ENCODE assay signal across 8 cellular contexts in the genomic region with DNA sequence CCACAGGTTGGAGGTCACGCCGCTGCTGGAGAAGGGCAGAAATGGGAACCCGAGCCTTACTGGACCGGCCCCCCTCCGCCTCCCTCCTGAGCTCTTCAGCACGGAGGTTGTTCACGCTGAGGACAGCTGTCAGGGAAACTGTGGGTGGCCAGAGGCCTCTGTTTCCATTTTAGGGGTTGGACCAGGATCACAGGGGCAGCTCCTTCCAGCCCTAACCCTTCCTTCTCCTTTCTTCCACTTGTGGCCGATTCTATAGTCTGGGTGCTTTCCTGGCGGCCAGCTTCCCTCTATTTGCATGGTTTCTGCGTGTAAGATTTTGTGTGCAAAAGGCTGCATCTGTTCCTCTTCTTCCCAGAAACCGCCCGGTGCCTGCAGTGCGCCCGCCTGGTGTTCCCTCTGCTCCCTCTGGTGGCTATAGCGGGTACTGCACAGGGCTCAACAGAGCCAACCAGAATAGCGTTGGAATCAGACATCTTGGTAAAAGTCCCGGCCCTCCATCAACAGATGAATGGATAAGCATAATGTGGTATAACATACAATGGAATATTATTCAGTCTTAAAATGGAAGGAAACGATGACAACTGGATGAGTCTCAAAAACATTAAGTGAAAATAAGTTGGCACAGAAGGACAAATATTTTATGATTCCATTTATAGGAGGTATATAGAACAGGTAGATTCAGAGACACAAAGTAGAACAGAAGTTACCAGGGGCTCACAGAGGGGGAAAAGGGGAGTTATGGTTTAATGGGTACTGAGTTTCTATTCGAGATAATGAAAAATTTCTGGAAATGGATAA. TPM values are rescaled to one million over a fixed set of nuclear protein-coding genes. Genes with fewer than 3 reads are reported as not detected.
A peak's percentile ranks its signal among the peaks of the same experiment; 100 is the strongest.
DNase-seq lines count a peak whose midpoint lies in the region; ATAC-seq and TF ChIP-seq lines count a peak whose summit lies in the region.

No MANE protein-coding gene starts in this region.

- H2AFZ ChIP-seq in MM.1S (ENCODE audit: low read length): no peak overlapping the region

- DNase-seq in NCI-H1417 (lab: John Stamatoyannopoulos, UW): peak; percentile 62 to 84 (median 77)
- DNase-seq in NCI-H1417 treated with DMSO at 0.1 percent for 48 hours (lab: John Stamatoyannopoulos, UW): no peak
- DNase-seq in MM.1S: peak; percentile 71
- DNase-seq in activated naive CD4-positive, alpha-beta T cell treated with anti-CD3 and anti-CD28 coated beads, Interleukin-2, amount 50 U/mL, for 16 hours: peak; percentile 87
- peak; percentile 96 for DNase-seq in glutamatergic neuron
- DNase-seq in pons (ENCODE audit: low spot score): peak; percentile 85
- peak; percentile 92 for DNase-seq in type B pancreatic cell (ENCODE audit: extremely low spot score, unreplicated experiment)

- H4K20me1 ChIP-seq in MM.1S (ENCODE audit: insufficient read depth, low read length): no peaks in the 10 kb centered on the region

- H3K27ac ChIP-seq in MM.1S (ENCODE audit: low read length): no peak overlapping the region

- H3K4me3 ChIP-seq in MM.1S (ENCODE audit: low read length): no peak overlapping the region

- no peak overlapping the region for H3K9ac ChIP-seq in MM.1S (ENCODE audit: low read length)

- peaks cover 16% of the 10 kb centered on the region for H3K4me1 Mint-ChIP-seq in glutamatergic neuron (ENCODE audit: low read depth, unreplicated experiment)
- H3K4me1 Mint-ChIP-seq in type B pancreatic cell (ENCODE audit: unreplicated experiment): peaks cover 17% of the 10 kb centered on the region

- no peaks in the 10 kb centered on the region for H3K79me2 ChIP-seq in MM.1S (ENCODE audit: low read length)

- TF ChIP-seq CTCF in MM.1S (IDR thresholded peaks at IDR 0.05; ENCODE audit: low read length) (peak; percentile 100), glutamatergic neuron (IDR thresholded peaks at IDR 0.05; ENCODE audit: partially characterized antibody, unreplicated experiment) (peak; percentile 100), type B pancreatic cell (conservative IDR thresholded peaks at IDR 0.05) (peak; percentile 99)

- H3F3A ChIP-seq in MM.1S (ENCODE audit: insufficient read depth, low read length): no peaks in the 10 kb centered on the region

- H3K36me3 Mint-ChIP-seq in glutamatergic neuron (ENCODE audit: unreplicated experiment): no peaks in the 10 kb centered on the region
- no peaks in the 10 kb centered on the region for H3K36me3 Mint-ChIP-seq in type B pancreatic cell

- peak overlapping the region; percentile 84 for H3K27ac Mint-ChIP-seq in glutamatergic neuron (ENCODE audit: unreplicated experiment)
- no peak overlapping the region for H3K27ac Mint-ChIP-seq in type B pancreatic cell

- no peaks in the 10 kb centered on the region for H3K4me1 ChIP-seq in MM.1S (ENCODE audit: low read length)

- peaks cover 2% of the 10 kb centered on the region for H3K9me3 Mint-ChIP-seq in glutamatergic neuron (ENCODE audit: unreplicated experiment)
- H3K9me3 Mint-ChIP-seq in type B pancreatic cell: no peaks in the 10 kb centered on the region

- H3K27me3 Mint-ChIP-seq in glutamatergic neuron (ENCODE audit: unreplicated experiment) (peaks cover 3% of the 10 kb centered on the region), type B pancreatic cell (peaks cover 4% of the 10 kb centered on the region)

- peak overlapping the region; percentile 17; the same call in 1 of the 2 replicates for H3K4me2 ChIP-seq in MM.1S (ENCODE audit: low read depth, low read length)

- H3K9me2 ChIP-seq in MM.1S (replicated peaks; ENCODE audit: insufficient read depth, low read length): no peaks in the 10 kb centered on the region

- H3K9me3 ChIP-seq in MM.1S (replicated peaks; ENCODE audit: insufficient read depth, low read length): no peaks in the 10 kb centered on the region

- peak overlapping the region; percentile 55 for H3K4me3 Mint-ChIP-seq in glutamatergic neuron (ENCODE audit: unreplicated experiment)
- peak overlapping the region; percentile 48 for H3K4me3 Mint-ChIP-seq in type B pancreatic cell

- peak; percentile 97 for ATAC-seq in SK-N-SH treated with all-trans-retinoic acid at 6 μM for 48 hours

- no peaks in the 10 kb centered on the region for H3K36me3 ChIP-seq in MM.1S (replicated peaks; ENCODE audit: insufficient read depth, low read length)

- peaks cover under 1% of the 10 kb centered on the region; the same call in 1 of the 2 replicates for H3K27me3 ChIP-seq in MM.1S (replicated peaks; ENCODE audit: insufficient read depth, low read length)

TF ChIP-seq in SK-N-SH treated with all-trans-retinoic acid at 6 μM for 48 hours, 23 proteins besides CTCF, POLR2A, EP300 and RAD21:
- peak; percentile 74 for TF ChIP-seq ZNF8 (CRISPR knock-in tag; IDR thresholded peaks at IDR 0.05)
- no peak for TF ChIP-seq SNAI2 (CRISPR knock-in tag; IDR thresholded peaks at IDR 0.05)

RNA-seq across cellular contexts. Expression of gene SLC22A8, which starts 8.4 kb away (rescaled TPM):
- total RNA-seq in glutamatergic neuron (ENCODE audit: unreplicated experiment) (not detected), type B pancreatic cell (ENCODE audit: low replicate concordance) (0.17 and 0.85 TPM in 2 replicates)

RNA-seq across cellular contexts. Expression of gene SLC22A6, which starts 39.3 kb away (rescaled TPM):
- total RNA-seq in glutamatergic neuron (ENCODE audit: unreplicated experiment): not detected
- total RNA-seq in type B pancreatic cell (ENCODE audit: low replicate concordance): 1.5 TPM in 1 of 2 replicates, not detected in the other
